In the genomic region with DNA sequence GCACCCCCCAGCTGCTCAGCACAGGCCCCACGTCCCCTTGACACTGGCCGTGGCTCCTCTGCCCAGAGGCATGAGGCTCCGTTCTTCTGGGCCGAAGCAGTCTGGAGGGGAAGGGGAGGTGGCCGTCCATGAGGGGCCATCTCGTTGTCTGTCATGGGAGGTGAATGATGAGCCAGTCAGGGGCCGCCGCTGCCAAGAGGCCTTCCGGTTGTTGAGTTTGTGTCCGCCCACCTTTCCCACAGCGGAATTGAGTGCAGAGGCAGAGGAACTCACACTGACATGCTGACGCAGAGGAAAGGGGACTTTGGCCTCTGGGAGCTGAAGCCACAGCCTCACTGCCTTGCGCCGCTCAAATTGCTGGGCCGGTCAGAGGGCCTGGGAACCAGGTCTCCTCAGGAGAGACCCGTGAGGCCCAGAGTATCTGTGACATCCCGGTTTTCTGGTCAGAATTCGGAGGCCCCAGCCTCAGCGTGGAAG, we compare ENCODE assay signal across 8 cellular contexts.
DNase-seq lines count a peak whose midpoint lies in the region; ATAC-seq and TF ChIP-seq lines count a peak whose summit lies in the region.

No MANE protein-coding gene starts in this region.

- H3K27ac ChIP-seq in heart left ventricle, result peak overlapping the region in 3 of 12 donors; percentile 26 to 30 (median 29)
- peak overlapping the region in 1 of 2 donors; percentile 1 for H3K27ac ChIP-seq in right atrium auricular region
- H3K27ac ChIP-seq in mesenchymal stem cell (ENCODE audit: low read length, poor library complexity, severe bottlenecking), result no peak overlapping the region
- H3K27ac ChIP-seq in trophoblast cell (ENCODE audit: low read depth, low read length), result no peak overlapping the region

- no peaks in the 10 kb centered on the region for H3K9me3 Mint-ChIP-seq in activated T-helper 1 cell treated with anti-CD3 and anti-CD28 coated beads, Interleukin-12 subunit alpha, Interleukin-12 subunit beta, Interleukin-2, Interleukin-4 antibody, amounts not matched to agents 30 ng/mL and 10 ng/mL and 1 ng/mL, durations not matched to agents 14 hours and 24 hours and 36 hours

- H3K27ac Mint-ChIP-seq in activated T-helper 1 cell treated with anti-CD3 and anti-CD28 coated beads, Interleukin-12 subunit alpha, Interleukin-12 subunit beta, Interleukin-2, Interleukin-4 antibody, amounts not matched to agents 30 ng/mL and 10 ng/mL and 1 ng/mL, durations not matched to agents 14 hours and 24 hours and 36 hours, result peak overlapping the region; percentile 47

- peaks cover 9% of the 10 kb centered on the region for H3K4me1 Mint-ChIP-seq in activated T-helper 1 cell treated with anti-CD3 and anti-CD28 coated beads, Interleukin-12 subunit alpha, Interleukin-12 subunit beta, Interleukin-2, Interleukin-4 antibody, amounts not matched to agents 30 ng/mL and 10 ng/mL and 1 ng/mL, durations not matched to agents 14 hours and 24 hours and 36 hours (ENCODE audit: low read depth)

- no peak overlapping the region for H2BK12ac ChIP-seq in mesenchymal stem cell (ENCODE audit: low read length in 2 of 2)
- no peak overlapping the region for H2BK12ac ChIP-seq in trophoblast cell (ENCODE audit: low read length)

- H3K4me2 ChIP-seq in mesenchymal stem cell (ENCODE audit: low read length, poor library complexity, severe bottlenecking) (no peak overlapping the region), trophoblast cell (ENCODE audit: low read length) (no peak overlapping the region)

- DNase-seq in heart left ventricle, result peak; percentile 35 to 62 (median 56)
- no peak for DNase-seq in right atrium auricular region (ENCODE audit: low spot score)
- peak; percentile 5 for DNase-seq in activated T-helper 1 cell treated with anti-CD3 and anti-CD28 coated beads, Interleukin-12 subunit alpha, Interleukin-12 subunit beta, Interleukin-2, Interleukin-4 antibody, amounts not matched to agents 30 ng/mL and 10 ng/mL and 1 ng/mL, durations not matched to agents 14 hours and 24 hours and 36 hours (ENCODE audit: low spot score)
- peak; percentile 27 for DNase-seq in mesenchymal stem cell
- no peak for DNase-seq in HT-29 (ENCODE audit: low spot score)
- no peak for DNase-seq in amygdala (lab: John Stamatoyannopoulos, UW)
- DNase-seq in trophoblast cell, result no peak

- no peak overlapping the region for H2AFZ ChIP-seq in mesenchymal stem cell (ENCODE audit: low read depth, low read length)
- no peak overlapping the region for H2AFZ ChIP-seq in trophoblast cell (ENCODE audit: insufficient read depth, low read length, poor library complexity)

- H3K27me3 Mint-ChIP-seq in activated T-helper 1 cell treated with anti-CD3 and anti-CD28 coated beads, Interleukin-12 subunit alpha, Interleukin-12 subunit beta, Interleukin-2, Interleukin-4 antibody, amounts not matched to agents 30 ng/mL and 10 ng/mL and 1 ng/mL, durations not matched to agents 14 hours and 24 hours and 36 hours (ENCODE audit: insufficient read depth), result peaks cover 3% of the 10 kb centered on the region

- peaks cover 0 to 4% (median 0%) of the 10 kb centered on the region in 9 donors for H3K27me3 ChIP-seq in heart left ventricle
- no peaks in the 10 kb centered on the region for H3K27me3 ChIP-seq in right atrium auricular region
- no peaks in the 10 kb centered on the region for H3K27me3 ChIP-seq in mesenchymal stem cell (ENCODE audit: control insufficient read depth in 1 of 2, insufficient read depth in 1 of 2, low read length in 2 of 2)
- H3K27me3 ChIP-seq in trophoblast cell (ENCODE audit: insufficient read depth, low read length), result no peaks in the 10 kb centered on the region

- H2BK120ac ChIP-seq in mesenchymal stem cell (ENCODE audit: low read depth, low read length) (no peak overlapping the region), trophoblast cell (ENCODE audit: insufficient read depth, low read length, poor library complexity) (no peak overlapping the region)

- H3K36me3 ChIP-seq in heart left ventricle (no peaks in the 10 kb centered on the region), right atrium auricular region (no peaks in the 10 kb centered on the region), mesenchymal stem cell (ENCODE audit: control insufficient read depth in 1 of 2, insufficient read depth in 2 of 2, low read depth in 1 of 2, low read length in 2 of 2) (peaks cover 17 to 23% of the 10 kb centered on the region in 2 experiments), trophoblast cell (ENCODE audit: control insufficient read depth in 1 of 2, insufficient read depth in 2 of 2, low read length in 2 of 2) (no peaks in the 10 kb centered on the region)

- H3K18ac ChIP-seq in mesenchymal stem cell (ENCODE audit: low read depth in 1 of 2, low read length in 2 of 2) (no peak overlapping the region), trophoblast cell (ENCODE audit: low read length) (no peak overlapping the region)

- no peaks in the 10 kb centered on the region for H3K79me1 ChIP-seq in mesenchymal stem cell (replicated peaks; ENCODE audit: low read length, poor library complexity, severe bottlenecking)
- no peaks in the 10 kb centered on the region for H3K79me1 ChIP-seq in trophoblast cell (ENCODE audit: low read length)

- H3K4ac ChIP-seq in mesenchymal stem cell (ENCODE audit: low read depth in 1 of 2, low read length in 2 of 2) (no peak overlapping the region), trophoblast cell (ENCODE audit: low read depth, low read length) (no peak overlapping the region)

- H4K8ac ChIP-seq in mesenchymal stem cell (ENCODE audit: low read length) (no peak overlapping the region), trophoblast cell (ENCODE audit: low read depth, low read length) (no peak overlapping the region)

- 63 to 74% (median 65%) methylated on average over 9 to 19 of the region's 19 CpGs for WGBS in heart left ventricle, 4 donors
- 80% methylated on average over 19 of the region's 19 CpGs for WGBS in mesenchymal stem cell
- no CpG with 5 or more reads among the region's 19 CpGs for WGBS in trophoblast cell (ENCODE audit: extremely low coverage, insufficient coverage, insufficient read length)

- TF ChIP-seq CTCF in heart left ventricle (IDR thresholded peaks at IDR 0.05), result no peak
- no peak for TF ChIP-seq CTCF in right atrium auricular region (IDR thresholded peaks at IDR 0.05)

- H3K4me1 ChIP-seq in heart left ventricle (peaks cover 0 to 15% (median 3%) of the 10 kb centered on the region in 12 donors), right atrium auricular region (peaks cover 0 to 5% of the 10 kb centered on the region in 2 donors), mesenchymal stem cell (ENCODE audit: control insufficient read depth, insufficient read depth, low read depth, low read length) (peaks cover 2% of the 10 kb centered on the region), trophoblast cell (ENCODE audit: control insufficient read depth in 1 of 2, insufficient read depth in 2 of 2, low read length in 2 of 2) (no peaks in the 10 kb centered on the region)

- no peak overlapping the region for H4K91ac ChIP-seq in mesenchymal stem cell (ENCODE audit: low read length)
- no peak overlapping the region for H4K91ac ChIP-seq in trophoblast cell (ENCODE audit: low read depth, low read length)

- no peaks in the 10 kb centered on the region for H3K36me3 Mint-ChIP-seq in activated T-helper 1 cell treated with anti-CD3 and anti-CD28 coated beads, Interleukin-12 subunit alpha, Interleukin-12 subunit beta, Interleukin-2, Interleukin-4 antibody, amounts not matched to agents 30 ng/mL and 10 ng/mL and 1 ng/mL, durations not matched to agents 14 hours and 24 hours and 36 hours (ENCODE audit: low read depth)

- no peak overlapping the region for H3K23ac ChIP-seq in mesenchymal stem cell (ENCODE audit: low read length in 2 of 2)
- H3K23ac ChIP-seq in trophoblast cell (ENCODE audit: low read length), result no peak overlapping the region

- intact Hi-C loops in heart left ventricle (cut with DNase I), result no loop called here
- intact Hi-C loops in activated T-helper 1 cell treated with anti-CD3 and anti-CD28 coated beads, Interleukin-12 subunit alpha, Interleukin-12 subunit beta, Interleukin-2, Interleukin-4 antibody, amounts not matched to agents 30 ng/mL and 10 ng/mL and 1 ng/mL, durations not matched to agents 14 hours and 24 hours and 36 hours (cut with micrococcal nuclease), result no loop called here

- H3K4me3 Mint-ChIP-seq in activated T-helper 1 cell treated with anti-CD3 and anti-CD28 coated beads, Interleukin-12 subunit alpha, Interleukin-12 subunit beta, Interleukin-2, Interleukin-4 antibody, amounts not matched to agents 30 ng/mL and 10 ng/mL and 1 ng/mL, durations not matched to agents 14 hours and 24 hours and 36 hours, result no peak overlapping the region

- H3K4me3 ChIP-seq in heart left ventricle (no peak overlapping the region), right atrium auricular region (no peak overlapping the region), mesenchymal stem cell (ENCODE audit: insufficient read depth in 1 of 2, low read depth in 1 of 2, low read length in 2 of 2) (no peak overlapping the region), trophoblast cell (ENCODE audit: low read depth, low read length) (no peak overlapping the region)

- no peak overlapping the region for H3K9ac ChIP-seq in mesenchymal stem cell (ENCODE audit: low read length)
- H3K9ac ChIP-seq in trophoblast cell (ENCODE audit: low read length), result no peak overlapping the region

- H3K9me3 ChIP-seq in heart left ventricle, result no peaks in the 10 kb centered on the region
- H3K9me3 ChIP-seq in right atrium auricular region, result no peaks in the 10 kb centered on the region
- no peaks in the 10 kb centered on the region for H3K9me3 ChIP-seq in mesenchymal stem cell (ENCODE audit: control insufficient read depth, low read length)
- no peaks in the 10 kb centered on the region for H3K9me3 ChIP-seq in trophoblast cell (ENCODE audit: insufficient read depth, low read depth, low read length)

- ATAC-seq in heart left ventricle, result peak in 2 of 4 donors; percentile 29 to 38
- no peak for ATAC-seq in GM21381 (IDR thresholded peaks at IDR 0.05; ENCODE audit: unreplicated experiment)

- no peaks in the 10 kb centered on the region for H3K79me2 ChIP-seq in trophoblast cell (ENCODE audit: control insufficient read depth, insufficient read depth, low read length, poor library complexity)

- H2AK5ac ChIP-seq in mesenchymal stem cell (ENCODE audit: low read length, severe bottlenecking), result no peak overlapping the region
- no peak overlapping the region for H2AK5ac ChIP-seq in trophoblast cell (ENCODE audit: low read length)

- no peak for TF ChIP-seq POLR2A in heart left ventricle (IDR thresholded peaks at IDR 0.05)

- no peak overlapping the region for H2BK15ac ChIP-seq in mesenchymal stem cell (ENCODE audit: low read depth, poor library complexity, severe bottlenecking)

- H2BK5ac ChIP-seq in mesenchymal stem cell (ENCODE audit: low read depth, low read length, poor library complexity, severe bottlenecking) (no peak overlapping the region), trophoblast cell (ENCODE audit: low read depth, low read length, poor library complexity) (no peak overlapping the region)

- no peak overlapping the region for H3K14ac ChIP-seq in mesenchymal stem cell (ENCODE audit: low read length in 2 of 2)
- no peak overlapping the region for H3K14ac ChIP-seq in trophoblast cell (ENCODE audit: low read length)

- H4K12ac ChIP-seq in trophoblast cell (ENCODE audit: low read depth, low read length), result no peak overlapping the region

Comparison
In these comparisons a context has a peak if more than half of its experiments do, and no peak if none do; other contexts are left out.
1. DNase-seq: peak in heart left ventricle (5 of 5), activated T-helper 1 cell treated with anti-CD3 and anti-CD28 coated beads, Interleukin-12 subunit alpha, Interleukin-12 subunit beta, Interleukin-2, Interleukin-4 antibody, amounts not matched to agents 30 ng/mL and 10 ng/mL and 1 ng/mL, durations not matched to agents 14 hours and 24 hours and 36 hours (single experiment) and mesenchymal stem cell (single experiment); none in right atrium auricular region (single experiment), HT-29 (single experiment), amygdala (0 of 56) and trophoblast cell (0 of 2).